Comparison of ENCODE assay signal across 1 cellular context in the genomic region with DNA sequence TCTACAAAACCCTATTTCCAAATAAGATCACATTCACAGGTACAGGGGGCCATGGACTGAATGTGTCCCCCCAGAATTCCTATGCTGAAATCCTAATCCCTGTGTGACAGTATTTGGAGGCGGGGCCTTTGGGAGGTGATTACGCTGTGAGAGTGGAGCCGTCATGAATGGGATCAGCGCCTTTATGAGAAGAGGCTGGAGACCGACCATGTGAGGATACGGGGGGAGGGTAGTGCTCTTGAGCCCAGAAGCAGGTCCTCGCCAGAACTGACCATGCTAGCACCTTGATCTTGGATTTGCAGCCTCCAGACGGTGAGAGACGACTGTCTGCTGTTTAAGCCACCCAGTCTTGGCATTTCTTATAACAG.
TF ChIP-seq lines count a peak whose summit lies in the region.

No MANE protein-coding gene starts in this region.

TF ChIP-seq in GM23338, 12 proteins besides CTCF, POLR2A, EP300 and RAD21 (continued from another document):
- TF ChIP-seq, protein P1, sequence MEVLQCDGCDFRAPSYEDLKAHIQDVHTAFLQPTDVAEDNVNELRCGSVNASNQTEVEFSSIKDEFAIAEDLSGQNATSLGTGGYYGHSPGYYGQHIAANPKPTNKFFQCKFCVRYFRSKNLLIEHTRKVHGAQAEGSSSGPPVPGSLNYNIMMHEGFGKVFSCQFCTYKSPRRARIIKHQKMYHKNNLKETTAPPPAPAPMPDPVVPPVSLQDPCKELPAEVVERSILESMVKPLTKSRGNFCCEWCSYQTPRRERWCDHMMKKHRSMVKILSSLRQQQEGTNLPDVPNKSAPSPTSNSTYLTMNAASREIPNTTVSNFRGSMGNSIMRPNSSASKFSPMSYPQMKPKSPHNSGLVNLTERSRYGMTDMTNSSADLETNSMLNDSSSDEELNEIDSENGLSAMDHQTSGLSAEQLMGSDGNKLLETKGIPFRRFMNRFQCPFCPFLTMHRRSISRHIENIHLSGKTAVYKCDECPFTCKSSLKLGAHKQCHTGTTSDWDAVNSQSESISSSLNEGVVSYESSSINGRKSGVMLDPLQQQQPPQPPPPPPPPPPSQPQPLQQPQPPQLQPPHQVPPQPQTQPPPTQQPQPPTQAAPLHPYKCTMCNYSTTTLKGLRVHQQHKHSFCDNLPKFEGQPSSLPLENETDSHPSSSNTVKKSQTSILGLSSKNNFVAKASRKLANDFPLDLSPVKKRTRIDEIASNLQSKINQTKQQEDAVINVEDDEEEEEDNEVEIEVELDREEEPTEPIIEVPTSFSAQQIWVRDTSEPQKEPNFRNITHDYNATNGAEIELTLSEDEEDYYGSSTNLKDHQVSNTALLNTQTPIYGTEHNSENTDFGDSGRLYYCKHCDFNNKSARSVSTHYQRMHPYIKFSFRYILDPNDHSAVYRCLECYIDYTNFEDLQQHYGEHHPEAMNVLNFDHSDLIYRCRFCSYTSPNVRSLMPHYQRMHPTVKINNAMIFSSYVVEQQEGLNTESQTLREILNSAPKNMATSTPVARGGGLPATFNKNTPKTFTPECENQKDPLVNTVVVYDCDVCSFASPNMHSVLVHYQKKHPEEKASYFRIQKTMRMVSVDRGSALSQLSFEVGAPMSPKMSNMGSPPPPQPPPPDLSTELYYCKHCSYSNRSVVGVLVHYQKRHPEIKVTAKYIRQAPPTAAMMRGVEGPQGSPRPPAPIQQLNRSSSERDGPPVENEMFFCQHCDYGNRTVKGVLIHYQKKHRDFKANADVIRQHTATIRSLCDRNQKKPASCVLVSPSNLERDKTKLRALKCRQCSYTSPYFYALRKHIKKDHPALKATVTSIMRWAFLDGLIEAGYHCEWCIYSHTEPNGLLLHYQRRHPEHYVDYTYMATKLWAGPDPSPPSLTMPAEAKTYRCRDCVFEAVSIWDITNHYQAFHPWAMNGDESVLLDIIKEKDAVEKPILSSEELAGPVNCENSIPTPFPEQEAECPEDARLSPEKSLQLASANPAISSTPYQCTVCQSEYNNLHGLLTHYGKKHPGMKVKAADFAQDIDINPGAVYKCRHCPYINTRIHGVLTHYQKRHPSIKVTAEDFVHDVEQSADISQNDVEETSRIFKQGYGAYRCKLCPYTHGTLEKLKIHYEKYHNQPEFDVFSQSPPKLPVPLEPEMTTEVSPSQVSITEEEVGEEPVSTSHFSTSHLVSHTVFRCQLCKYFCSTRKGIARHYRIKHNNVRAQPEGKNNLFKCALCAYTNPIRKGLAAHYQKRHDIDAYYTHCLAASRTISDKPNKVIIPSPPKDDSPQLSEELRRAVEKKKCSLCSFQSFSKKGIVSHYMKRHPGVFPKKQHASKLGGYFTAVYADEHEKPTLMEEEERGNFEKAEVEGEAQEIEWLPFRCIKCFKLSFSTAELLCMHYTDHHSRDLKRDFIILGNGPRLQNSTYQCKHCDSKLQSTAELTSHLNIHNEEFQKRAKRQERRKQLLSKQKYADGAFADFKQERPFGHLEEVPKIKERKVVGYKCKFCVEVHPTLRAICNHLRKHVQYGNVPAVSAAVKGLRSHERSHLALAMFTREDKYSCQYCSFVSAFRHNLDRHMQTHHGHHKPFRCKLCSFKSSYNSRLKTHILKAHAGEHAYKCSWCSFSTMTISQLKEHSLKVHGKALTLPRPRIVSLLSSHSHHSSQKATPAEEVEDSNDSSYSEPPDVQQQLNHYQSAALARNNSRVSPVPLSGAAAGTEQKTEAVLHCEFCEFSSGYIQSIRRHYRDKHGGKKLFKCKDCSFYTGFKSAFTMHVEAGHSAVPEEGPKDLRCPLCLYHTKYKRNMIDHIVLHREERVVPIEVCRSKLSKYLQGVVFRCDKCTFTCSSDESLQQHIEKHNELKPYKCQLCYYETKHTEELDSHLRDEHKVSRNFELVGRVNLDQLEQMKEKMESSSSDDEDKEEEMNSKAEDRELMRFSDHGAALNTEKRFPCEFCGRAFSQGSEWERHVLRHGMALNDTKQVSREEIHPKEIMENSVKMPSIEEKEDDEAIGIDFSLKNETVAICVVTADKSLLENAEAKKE (CRISPR knock-in tag; IDR thresholded peaks at IDR 0.05), result no peak
